1 cellular context compared by ENCODE assay signal in the genomic region with DNA sequence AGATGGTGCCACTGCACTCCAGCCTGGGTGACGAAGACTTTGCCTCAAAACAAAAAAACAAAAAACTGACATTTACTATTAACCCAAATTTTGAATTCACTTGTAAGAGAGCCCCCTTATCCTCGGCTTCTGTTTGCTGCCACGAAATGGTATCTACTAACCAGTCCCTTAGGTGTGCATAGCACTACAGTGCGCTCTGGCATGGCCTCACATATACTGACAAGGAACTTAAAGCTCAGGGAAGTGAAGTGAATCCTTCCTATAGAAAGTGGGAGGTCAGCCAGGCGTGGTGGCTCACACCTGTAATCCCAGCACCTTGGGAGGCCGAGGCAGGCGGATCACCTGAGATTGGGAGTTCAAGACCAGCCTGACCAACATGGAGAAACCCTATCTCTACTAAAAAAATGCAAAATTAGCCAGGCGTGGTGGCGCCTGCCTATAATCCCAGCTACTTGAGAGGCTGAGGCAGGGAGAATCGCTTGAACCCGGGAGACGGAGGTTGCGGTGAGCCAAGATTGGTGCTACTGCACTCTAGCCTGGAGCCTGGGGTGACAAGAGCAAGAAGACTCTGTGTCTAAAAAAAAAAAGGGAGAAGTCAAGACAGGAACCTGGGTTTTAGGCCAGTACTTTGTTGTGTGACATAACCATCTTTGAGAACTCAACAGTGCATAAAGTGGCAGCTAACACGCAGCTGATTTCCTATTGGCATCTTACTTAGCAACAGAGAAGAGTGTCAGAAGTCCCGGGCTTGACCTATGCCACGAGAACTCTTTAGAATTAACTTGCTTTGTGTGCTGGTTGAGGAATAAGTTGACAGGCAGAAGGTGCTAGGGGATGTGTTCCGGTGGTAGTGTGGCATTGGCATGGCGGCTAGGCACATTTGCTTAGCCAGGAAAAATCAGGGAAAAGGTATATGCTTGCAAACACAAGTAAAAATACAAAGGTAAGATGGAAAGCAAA.
TF ChIP-seq lines count a peak whose summit lies in the region.

No MANE protein-coding gene starts in this region.

TF ChIP-seq in GM23338, 12 proteins besides CTCF, POLR2A, EP300 and RAD21:
- TF ChIP-seq, protein P1, sequence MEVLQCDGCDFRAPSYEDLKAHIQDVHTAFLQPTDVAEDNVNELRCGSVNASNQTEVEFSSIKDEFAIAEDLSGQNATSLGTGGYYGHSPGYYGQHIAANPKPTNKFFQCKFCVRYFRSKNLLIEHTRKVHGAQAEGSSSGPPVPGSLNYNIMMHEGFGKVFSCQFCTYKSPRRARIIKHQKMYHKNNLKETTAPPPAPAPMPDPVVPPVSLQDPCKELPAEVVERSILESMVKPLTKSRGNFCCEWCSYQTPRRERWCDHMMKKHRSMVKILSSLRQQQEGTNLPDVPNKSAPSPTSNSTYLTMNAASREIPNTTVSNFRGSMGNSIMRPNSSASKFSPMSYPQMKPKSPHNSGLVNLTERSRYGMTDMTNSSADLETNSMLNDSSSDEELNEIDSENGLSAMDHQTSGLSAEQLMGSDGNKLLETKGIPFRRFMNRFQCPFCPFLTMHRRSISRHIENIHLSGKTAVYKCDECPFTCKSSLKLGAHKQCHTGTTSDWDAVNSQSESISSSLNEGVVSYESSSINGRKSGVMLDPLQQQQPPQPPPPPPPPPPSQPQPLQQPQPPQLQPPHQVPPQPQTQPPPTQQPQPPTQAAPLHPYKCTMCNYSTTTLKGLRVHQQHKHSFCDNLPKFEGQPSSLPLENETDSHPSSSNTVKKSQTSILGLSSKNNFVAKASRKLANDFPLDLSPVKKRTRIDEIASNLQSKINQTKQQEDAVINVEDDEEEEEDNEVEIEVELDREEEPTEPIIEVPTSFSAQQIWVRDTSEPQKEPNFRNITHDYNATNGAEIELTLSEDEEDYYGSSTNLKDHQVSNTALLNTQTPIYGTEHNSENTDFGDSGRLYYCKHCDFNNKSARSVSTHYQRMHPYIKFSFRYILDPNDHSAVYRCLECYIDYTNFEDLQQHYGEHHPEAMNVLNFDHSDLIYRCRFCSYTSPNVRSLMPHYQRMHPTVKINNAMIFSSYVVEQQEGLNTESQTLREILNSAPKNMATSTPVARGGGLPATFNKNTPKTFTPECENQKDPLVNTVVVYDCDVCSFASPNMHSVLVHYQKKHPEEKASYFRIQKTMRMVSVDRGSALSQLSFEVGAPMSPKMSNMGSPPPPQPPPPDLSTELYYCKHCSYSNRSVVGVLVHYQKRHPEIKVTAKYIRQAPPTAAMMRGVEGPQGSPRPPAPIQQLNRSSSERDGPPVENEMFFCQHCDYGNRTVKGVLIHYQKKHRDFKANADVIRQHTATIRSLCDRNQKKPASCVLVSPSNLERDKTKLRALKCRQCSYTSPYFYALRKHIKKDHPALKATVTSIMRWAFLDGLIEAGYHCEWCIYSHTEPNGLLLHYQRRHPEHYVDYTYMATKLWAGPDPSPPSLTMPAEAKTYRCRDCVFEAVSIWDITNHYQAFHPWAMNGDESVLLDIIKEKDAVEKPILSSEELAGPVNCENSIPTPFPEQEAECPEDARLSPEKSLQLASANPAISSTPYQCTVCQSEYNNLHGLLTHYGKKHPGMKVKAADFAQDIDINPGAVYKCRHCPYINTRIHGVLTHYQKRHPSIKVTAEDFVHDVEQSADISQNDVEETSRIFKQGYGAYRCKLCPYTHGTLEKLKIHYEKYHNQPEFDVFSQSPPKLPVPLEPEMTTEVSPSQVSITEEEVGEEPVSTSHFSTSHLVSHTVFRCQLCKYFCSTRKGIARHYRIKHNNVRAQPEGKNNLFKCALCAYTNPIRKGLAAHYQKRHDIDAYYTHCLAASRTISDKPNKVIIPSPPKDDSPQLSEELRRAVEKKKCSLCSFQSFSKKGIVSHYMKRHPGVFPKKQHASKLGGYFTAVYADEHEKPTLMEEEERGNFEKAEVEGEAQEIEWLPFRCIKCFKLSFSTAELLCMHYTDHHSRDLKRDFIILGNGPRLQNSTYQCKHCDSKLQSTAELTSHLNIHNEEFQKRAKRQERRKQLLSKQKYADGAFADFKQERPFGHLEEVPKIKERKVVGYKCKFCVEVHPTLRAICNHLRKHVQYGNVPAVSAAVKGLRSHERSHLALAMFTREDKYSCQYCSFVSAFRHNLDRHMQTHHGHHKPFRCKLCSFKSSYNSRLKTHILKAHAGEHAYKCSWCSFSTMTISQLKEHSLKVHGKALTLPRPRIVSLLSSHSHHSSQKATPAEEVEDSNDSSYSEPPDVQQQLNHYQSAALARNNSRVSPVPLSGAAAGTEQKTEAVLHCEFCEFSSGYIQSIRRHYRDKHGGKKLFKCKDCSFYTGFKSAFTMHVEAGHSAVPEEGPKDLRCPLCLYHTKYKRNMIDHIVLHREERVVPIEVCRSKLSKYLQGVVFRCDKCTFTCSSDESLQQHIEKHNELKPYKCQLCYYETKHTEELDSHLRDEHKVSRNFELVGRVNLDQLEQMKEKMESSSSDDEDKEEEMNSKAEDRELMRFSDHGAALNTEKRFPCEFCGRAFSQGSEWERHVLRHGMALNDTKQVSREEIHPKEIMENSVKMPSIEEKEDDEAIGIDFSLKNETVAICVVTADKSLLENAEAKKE (CRISPR knock-in tag; IDR thresholded peaks at IDR 0.05), result no peak
- TF ChIP-seq JUNB (IDR thresholded peaks at IDR 0.05; ENCODE audit: unreplicated experiment), result no peak
